22 cellular contexts compared by ENCODE assay signal in genomic region chr11:12871788-12872321, GRCh38.
DNase-seq lines count a peak whose midpoint lies in the region; ATAC-seq, FAIRE-seq and TF ChIP-seq lines count a peak whose summit lies in the region.
"Had no signal": no experiment of that assay in that cellular context is flagged by ENCODE, and none has a peak within 500 bp of the region (broad histone marks: within the 10 kb centered on the region; RNA-seq: fewer than 3 reads in every experiment).

No MANE protein-coding gene starts in this region.

- no peak for FAIRE-seq in K562 (lab: Jason Lieb, UNC)
- FAIRE-seq: islet of Langerhans had no signal

- CTCF ChIA-PET in K562 (lab: Yijun Ruan, JAX; ENCODE audit: low intra/inter-chr PET ratio): no interaction called here

- H3K4me1 Mint-ChIP-seq in GM23338: peaks cover 30% of the 10 kb centered on the region
- H3K4me1 Mint-ChIP-seq: memory B cell; stimulated activated naive CD8-positive, alpha-beta T cell treated with anti-CD3 and anti-CD28 coated beads, Interleukin-15, amount 100 ng/mL, for 72 hours had no signal

- in situ Hi-C loops in K562 (cut with MboI): no loop called here

- intact Hi-C loops in K562 (cut with micrococcal nuclease): no loop called here
- intact Hi-C loops in left ventricle myocardium inferior (cut with micrococcal nuclease): no loop called here

- H3K79me2 ChIP-seq in GM23338 (replicated peaks; ENCODE audit: insufficient read depth) (peaks cover 14% of the 10 kb centered on the region; the same call in 1 of the 2 replicates), K562 (ENCODE audit: control insufficient read depth, insufficient read depth, low read length) (no peaks in the 10 kb centered on the region), smooth muscle cell (ENCODE audit: low read depth) (peaks cover 85% of the 10 kb centered on the region)

- H3K9ac ChIP-seq in K562 (ENCODE audit: insufficient read depth in 1 of 2, low read depth in 2 of 2, low read length in 2 of 2) (no peak overlapping the region), smooth muscle cell (ENCODE audit: low read depth) (no peak overlapping the region)

- peak overlapping the region; percentile 64; the same call in 1 of the 2 replicates for H3K27ac ChIP-seq in GM23338 (ENCODE audit: low read depth)
- no peak overlapping the region; the same call in 2 of the 3 replicates for H3K27ac ChIP-seq in K562 (ENCODE audit: extremely low read depth, low read depth, low read length)
- H3K27ac ChIP-seq in smooth muscle cell (ENCODE audit: low read depth): peak overlapping the region; percentile 57
- H3K27ac ChIP-seq in left ventricle myocardium inferior (replicated peaks): no peak overlapping the region
- H3K27ac ChIP-seq: heart right ventricle, SJSA1, vagina had no signal

- no peak for ATAC-seq in GM23338
- ATAC-seq in K562: peak; percentile 44
- ATAC-seq in left lobe of liver: peak; percentile 43
- ATAC-seq in GM19455 (IDR thresholded peaks at IDR 0.05; ENCODE audit: unreplicated experiment): no peak
- ATAC-seq: activated T-cell treated with anti-CD3 and anti-CD28 coated beads, Interleukin-2, amount 50 U/mL, for 72 hours; heart right ventricle; right cardiac atrium; stimulated activated naive CD8-positive, alpha-beta T cell treated with anti-CD3 and anti-CD28 coated beads, Interleukin-15, amount 100 ng/mL, for 72 hours had no signal

- TF ChIP-seq CTCF in GM23338 (conservative IDR thresholded peaks at IDR 0.05; ENCODE audit: low read depth in 2 of 2): no peak
- TF ChIP-seq CTCF in K562 (IDR thresholded peaks at IDR 0.05 in 2 of 3, conservative IDR thresholded peaks at IDR 0.05 in 1 of 3; ENCODE audit: insufficient read depth in 2 of 3, low read depth in 1 of 3, low read length in 3 of 3): no peak
- TF ChIP-seq CTCF in smooth muscle cell (IDR thresholded peaks at IDR 0.05; ENCODE audit: borderline replicate concordance, insufficient read depth, poor library complexity, severe bottlenecking): no peak
- TF ChIP-seq CTCF in left ventricle myocardium inferior (IDR thresholded peaks at IDR 0.05; ENCODE audit: borderline replicate concordance): no peak

- peaks cover 8% of the 10 kb centered on the region for H3K27me3 Mint-ChIP-seq in GM23338 (ENCODE audit: insufficient read depth, low read depth, poor library complexity)

- no peaks in the 10 kb centered on the region for H3K9me3 Mint-ChIP-seq in GM23338
- H3K9me3 Mint-ChIP-seq: activated T-cell treated with anti-CD3 and anti-CD28 coated beads, Interleukin-2, amount 50 U/mL, for 72 hours; memory B cell; stimulated activated naive CD8-positive, alpha-beta T cell treated with anti-CD3 and anti-CD28 coated beads, Interleukin-15, amount 100 ng/mL, for 72 hours; T-helper 2 cell treated with Interferon-gamma antibody and Interleukin-4, amounts not matched to agents 5 μg/mL and 100 μg/mL, for 36 hours had no signal

- H3K36me3 Mint-ChIP-seq in GM23338 (ENCODE audit: low read depth): peaks cover 23% of the 10 kb centered on the region
- H3K36me3 Mint-ChIP-seq: activated naive CD8-positive, alpha-beta T cell; memory B cell had no signal

- no peaks in the 10 kb centered on the region for H3F3A ChIP-seq in GM23338 (replicated peaks; ENCODE audit: low read depth)
- peaks cover 30% of the 10 kb centered on the region for H3F3A ChIP-seq in smooth muscle cell (ENCODE audit: low read depth)

- WGBS in K562 (ENCODE audit: insufficient coverage, low coverage, missing lambda C conversion rate): 62% methylated on average over 11 of the region's 11 CpGs
- WGBS in smooth muscle cell (ENCODE audit: low lambda C conversion rate): 60% methylated on average over 11 of the region's 11 CpGs

- no peak for TF ChIP-seq RAD21 in K562 (CRISPR knock-in tag; conservative IDR thresholded peaks at IDR 0.05 in 1 of 2, IDR thresholded peaks at IDR 0.05 in 1 of 2)

- H3K4me3 Mint-ChIP-seq in GM23338: no peak overlapping the region
- H3K4me3 Mint-ChIP-seq: activated naive CD8-positive, alpha-beta T cell; activated T-cell treated with anti-CD3 and anti-CD28 coated beads, Interleukin-2, amount 50 U/mL, for 72 hours; memory B cell; stimulated activated naive CD8-positive, alpha-beta T cell treated with anti-CD3 and anti-CD28 coated beads, Interleukin-15, amount 100 ng/mL, for 72 hours; T-helper 2 cell treated with Interferon-gamma antibody and Interleukin-4, amounts not matched to agents 5 μg/mL and 100 μg/mL, for 36 hours had no signal

- H3K4me1 ChIP-seq in GM23338 (ENCODE audit: insufficient read depth) (peaks cover under 1% of the 10 kb centered on the region; the same call in 1 of the 2 replicates), K562 (replicated peaks in 1 of 2; ENCODE audit: control insufficient read depth in 2 of 2, insufficient read depth in 2 of 2, low read length in 2 of 2) (peaks cover 16 to 41% of the 10 kb centered on the region in 2 experiments), smooth muscle cell (ENCODE audit: low read depth) (peaks cover 10% of the 10 kb centered on the region), left ventricle myocardium inferior (peaks cover 33% of the 10 kb centered on the region)

- H3K9me2 ChIP-seq in GM23338 (ENCODE audit: insufficient read depth): no peaks in the 10 kb centered on the region

- no peaks in the 10 kb centered on the region for H3K9me3 ChIP-seq in K562 (replicated peaks; ENCODE audit: control insufficient read depth, insufficient read depth, low read depth, low read length)
- H3K9me3 ChIP-seq in smooth muscle cell (replicated peaks; ENCODE audit: low read depth): no peaks in the 10 kb centered on the region
- no peaks in the 10 kb centered on the region for H3K9me3 ChIP-seq in left ventricle myocardium inferior (replicated peaks)
- H3K9me3 ChIP-seq: heart right ventricle, SJSA1, vagina had no signal

- peak overlapping the region; percentile 78 for H3K27ac Mint-ChIP-seq in GM23338
- H3K27ac Mint-ChIP-seq: activated naive CD8-positive, alpha-beta T cell; activated T-cell treated with anti-CD3 and anti-CD28 coated beads, Interleukin-2, amount 50 U/mL, for 72 hours; memory B cell; stimulated activated naive CD8-positive, alpha-beta T cell treated with anti-CD3 and anti-CD28 coated beads, Interleukin-15, amount 100 ng/mL, for 72 hours; T-helper 2 cell treated with Interferon-gamma antibody and Interleukin-4, amounts not matched to agents 5 μg/mL and 100 μg/mL, for 36 hours had no signal

- H3K36me3 ChIP-seq in GM23338 (ENCODE audit: insufficient read depth) (no peaks in the 10 kb centered on the region), K562 (ENCODE audit: control insufficient read depth, insufficient read depth, low read length) (no peaks in the 10 kb centered on the region), smooth muscle cell (ENCODE audit: low read depth) (no peaks in the 10 kb centered on the region), left ventricle myocardium inferior (no peaks in the 10 kb centered on the region)
- H3K36me3 ChIP-seq: vagina had no signal

- no TSS peak for BruUV-seq in K562 (replicated peaks; lab: Mats Ljungman, UMichigan)

- no peaks in the 10 kb centered on the region for H3K27me3 ChIP-seq in GM23338 (ENCODE audit: insufficient read depth)
- H3K27me3 ChIP-seq in K562 (ENCODE audit: control insufficient read depth in 2 of 2, insufficient read depth in 2 of 2, low read length in 2 of 2): no peaks in the 10 kb centered on the region
- H3K27me3 ChIP-seq in smooth muscle cell (ENCODE audit: low read depth): no peaks in the 10 kb centered on the region
- no peaks in the 10 kb centered on the region for H3K27me3 ChIP-seq in left ventricle myocardium inferior (ENCODE audit: low read depth)
- H3K27me3 ChIP-seq: heart right ventricle, vagina had no signal

- H4K20me1 ChIP-seq in GM23338 (replicated peaks; ENCODE audit: insufficient read depth) (no peaks in the 10 kb centered on the region), K562 (replicated peaks; ENCODE audit: control insufficient read depth, insufficient read depth, low read length) (no peaks in the 10 kb centered on the region), smooth muscle cell (ENCODE audit: low read depth) (peaks cover 82% of the 10 kb centered on the region)

- H2AFZ ChIP-seq in GM23338 (no peak overlapping the region), K562 (ENCODE audit: low read depth, low read length) (peak overlapping the region; percentile 29; the same call in 1 of the 2 replicates), smooth muscle cell (ENCODE audit: low read depth) (no peak overlapping the region)

- TF ChIP-seq POLR2A in K562 (conservative IDR thresholded peaks at IDR 0.05): no peak

- POLR2A ChIA-PET in K562 (lab: Yijun Ruan, JAX): interaction anchor here (0.7 to 0.9 kb wide), 3 partner anchors 9 to 44 kb away, joined by 3 read pairs; no protein-coding TSS in a partner anchor

- 0 out of 2 replicates have a peak, but pooled peaks have one; percentile 25 for TF ChIP-seq EP300 in K562 (IDR thresholded peaks at IDR 0.05; ENCODE audit: low read length)

- H3K4me2 ChIP-seq in GM23338 (no peak overlapping the region), K562 (ENCODE audit: insufficient read depth, low read length) (no peak overlapping the region), smooth muscle cell (no peak overlapping the region)

- H3K4me3 ChIP-seq in GM23338: no peak overlapping the region
- no peak overlapping the region for H3K4me3 ChIP-seq in K562
- H3K4me3 ChIP-seq in smooth muscle cell: no peak overlapping the region
- no peak overlapping the region for H3K4me3 ChIP-seq in left ventricle myocardium inferior
- H3K4me3 ChIP-seq: heart right ventricle, SJSA1, vagina had no signal

- DNase-seq in GM23338 (ENCODE audit: low spot score): no peak
- DNase-seq in K562 (ENCODE audit: extremely low read depth in 1 of 4, low spot score in 3 of 4): peak in 1 of 4 experiments; percentile 41
- no peak for DNase-seq in left lobe of liver (ENCODE audit: low spot score)
- DNase-seq in smooth muscle cell (lab: John Stamatoyannopoulos, UW; ENCODE audit: unreplicated experiment): no peak
- no peak for DNase-seq in MV-4-11 (lab: John Stamatoyannopoulos, UW)
- DNase-seq in activated effector memory CD4-positive, alpha-beta T cell treated with Interleukin-2 at 50 U/mL for 16 hours: no peak
- no peak for DNase-seq in left ventricle myocardium inferior
- DNase-seq: activated T-cell treated with anti-CD3 and anti-CD28 coated beads, Interleukin-2, amount 50 U/mL, for 72 hours; caudate nucleus; effector CD8-positive, alpha-beta T cell; heart right ventricle; Kasumi-1; NCI-H1417 treated with DMSO at 0.1 percent for 48 hours; right cardiac atrium; stimulated activated naive CD8-positive, alpha-beta T cell treated with anti-CD3 and anti-CD28 coated beads, Interleukin-15, amount 100 ng/mL, for 72 hours had no signal

- H3K9me1 ChIP-seq in K562 (ENCODE audit: control insufficient read depth, insufficient read depth, low read length): no peaks in the 10 kb centered on the region

TF ChIP-seq in GM23338, 12 proteins besides CTCF, POLR2A, EP300 and RAD21 (continues in another document):
- TF ChIP-seq NANOG (IDR thresholded peaks at IDR 0.05; ENCODE audit: borderline replicate concordance) (no peak), ZNF331 (CRISPR knock-in tag; IDR thresholded peaks at IDR 0.05; ENCODE audit: low read depth) (no peak), EZH2phosphoT487 (IDR thresholded peaks at IDR 0.05; ENCODE audit: unreplicated experiment) (no peak)

TF ChIP-seq in K562, 482 proteins besides CTCF, POLR2A, EP300 and RAD21 (continues in another document):
- TF ChIP-seq ATF7 (IDR thresholded peaks at IDR 0.05) (peak; percentile 52; the same call in 1 of the 2 replicates), C11orf30 (IDR thresholded peaks at IDR 0.05; ENCODE audit: low read depth) (peak; percentile 56; the same call in 1 of the 2 replicates)

Comparison
In these comparisons a context has a peak if more than half of its experiments do, and no peak if none do; other contexts are left out.
1. ATAC-seq: peak in K562 (single experiment) and left lobe of liver (single experiment); none in GM23338 (single experiment) and GM19455 (single experiment).
2. H3K27ac ChIP-seq: peak in GM23338 (single experiment) and smooth muscle cell (single experiment); none in K562 (single experiment) and left ventricle myocardium inferior (single experiment).